Comparison of ENCODE assay signal across 8 cellular contexts in the genomic region with DNA sequence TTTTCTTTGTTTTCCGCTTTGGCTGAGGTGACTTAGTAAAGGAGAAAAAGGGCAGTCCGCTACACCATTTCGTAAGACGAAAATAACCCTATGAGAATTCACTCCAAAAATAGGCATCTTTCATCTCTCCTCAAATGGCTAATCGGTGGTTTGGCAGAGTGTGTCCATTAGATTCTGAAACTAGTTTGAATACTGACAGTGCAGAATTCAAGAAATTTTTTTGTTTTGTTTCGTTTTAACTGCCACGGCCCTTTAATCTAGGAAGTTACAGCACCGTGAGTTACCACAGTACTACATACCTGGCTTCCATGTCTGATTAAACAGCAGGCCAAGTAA.
DNase-seq lines count a peak whose midpoint lies in the region; ATAC-seq and TF ChIP-seq lines count a peak whose summit lies in the region.

No MANE protein-coding gene starts in this region.

- H3K27ac ChIP-seq in SK-N-MC, result peak overlapping the region; percentile 67

- no peaks in the 10 kb centered on the region for H3K36me3 Mint-ChIP-seq in naive B cell

- H3K27me3 Mint-ChIP-seq in naive B cell, result peaks cover 0 to 9% (median 0%) of the 10 kb centered on the region in 3 donors

- H3K27ac Mint-ChIP-seq in naive B cell, result peak overlapping the region; percentile 96 to 99 (median 97)

- DNase-seq in DMS 273 (lab: John Stamatoyannopoulos, UW; ENCODE audit: unreplicated experiment) (peak; percentile 64), SK-N-MC (ENCODE audit: low read depth, low spot score) (no peak), epithelial cell of proximal tubule (ENCODE audit: low read depth) (peak; percentile 48), naive B cell (peak; percentile 67), NCI-H1417 treated with DMSO at 0.1 percent for 48 hours (lab: John Stamatoyannopoulos, UW) (no peak), NCI-H524 treated with DMSO at 0.1 percent for 48 hours (lab: John Stamatoyannopoulos, UW) (no peak)

- H3K36me3 ChIP-seq in SK-N-MC (ENCODE audit: insufficient read depth, low read length), result no peaks in the 10 kb centered on the region

- ATAC-seq in GM19043 (IDR thresholded peaks at IDR 0.05; ENCODE audit: low read depth, unreplicated experiment), result peak; percentile 50
- ATAC-seq in HG03139 (IDR thresholded peaks at IDR 0.05; ENCODE audit: unreplicated experiment), result peak; percentile 52
- ATAC-seq in naive B cell (ENCODE audit: low read depth in 2 of 2), result peak; percentile 53 to 55

- H3K4me1 Mint-ChIP-seq in naive B cell, result peaks cover 4 to 12% (median 9%) of the 10 kb centered on the region in 3 donors

- H3K4me3 Mint-ChIP-seq in naive B cell, result peak overlapping the region; percentile 93 to 99 (median 97)

- H3K9me3 ChIP-seq in SK-N-MC (ENCODE audit: low read depth, low read length), result no peaks in the 10 kb centered on the region

- peaks cover 0 to 2% (median 0%) of the 10 kb centered on the region in 7 donors for H3K9me3 Mint-ChIP-seq in naive B cell

- TF ChIP-seq CTCF in epithelial cell of proximal tubule (conservative IDR thresholded peaks at IDR 0.05; ENCODE audit: low read depth, low read length), result no peak

- peak overlapping the region; percentile 99 for H3K4me3 ChIP-seq in SK-N-MC
- peak overlapping the region; percentile 84 for H3K4me3 ChIP-seq in epithelial cell of proximal tubule (ENCODE audit: low read depth, low read length)

- peak overlapping the region; percentile 92 for H3K9ac ChIP-seq in SK-N-MC (ENCODE audit: insufficient read length)

Comparison
In these comparisons a context has a peak if more than half of its experiments do, and no peak if none do; other contexts are left out.
1. DNase-seq: peak in DMS 273 (single experiment), epithelial cell of proximal tubule (single experiment) and naive B cell (single experiment); none in SK-N-MC (single experiment), NCI-H1417 treated with DMSO at 0.1 percent for 48 hours (single experiment) and NCI-H524 treated with DMSO at 0.1 percent for 48 hours (single experiment).
2. Peak in every context shown above with its lines, with median percentiles within 50 percentile points of each other: ATAC-seq.